ENCODE assay signal across 1 cellular context in genomic region chr2:117859532-117859911, GRCh38.
TF ChIP-seq lines count a peak whose summit lies in the region.

No MANE protein-coding gene starts in this region.

TF ChIP-seq in IMR-90, 13 proteins besides CTCF, POLR2A, EP300 and RAD21 (continued from another document):
- TF ChIP-seq, protein P1, sequence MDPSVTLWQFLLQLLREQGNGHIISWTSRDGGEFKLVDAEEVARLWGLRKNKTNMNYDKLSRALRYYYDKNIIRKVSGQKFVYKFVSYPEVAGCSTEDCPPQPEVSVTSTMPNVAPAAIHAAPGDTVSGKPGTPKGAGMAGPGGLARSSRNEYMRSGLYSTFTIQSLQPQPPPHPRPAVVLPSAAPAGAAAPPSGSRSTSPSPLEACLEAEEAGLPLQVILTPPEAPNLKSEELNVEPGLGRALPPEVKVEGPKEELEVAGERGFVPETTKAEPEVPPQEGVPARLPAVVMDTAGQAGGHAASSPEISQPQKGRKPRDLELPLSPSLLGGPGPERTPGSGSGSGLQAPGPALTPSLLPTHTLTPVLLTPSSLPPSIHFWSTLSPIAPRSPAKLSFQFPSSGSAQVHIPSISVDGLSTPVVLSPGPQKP (IDR thresholded peaks at IDR 0.05; ENCODE audit: borderline replicate concordance, low read depth, low read length): no peak
- TF ChIP-seq RCOR1 (IDR thresholded peaks at IDR 0.05; ENCODE audit: insufficient replicate concordance, low read length) (no peak), MAFK (IDR thresholded peaks at IDR 0.05; ENCODE audit: low read depth, low read length) (no peak), MXI1 (IDR thresholded peaks at IDR 0.05; ENCODE audit: borderline replicate concordance, low read depth, low read length) (no peak), USF2 (IDR thresholded peaks at IDR 0.05; ENCODE audit: low read depth, low read length) (no peak), CEBPB (IDR thresholded peaks at IDR 0.05; ENCODE audit: low read depth, low read length) (no peak), CHD1 (IDR thresholded peaks at IDR 0.05; ENCODE audit: low read depth, low read length) (no peak), SMC3 (IDR thresholded peaks at IDR 0.05; ENCODE audit: low read depth, low read length) (no peak), NFE2L2 (IDR thresholded peaks at IDR 0.05; ENCODE audit: low read depth, low read length) (no peak), RFX5 (IDR thresholded peaks at IDR 0.05; ENCODE audit: low read depth, low read length) (no peak), BHLHE40 (IDR thresholded peaks at IDR 0.05; ENCODE audit: low read depth, low read length) (no peak), MAZ (IDR thresholded peaks at IDR 0.05; ENCODE audit: borderline replicate concordance, low read depth, low read length) (no peak)
